ENCODE assay signal across 8 cellular contexts in the genomic region with DNA sequence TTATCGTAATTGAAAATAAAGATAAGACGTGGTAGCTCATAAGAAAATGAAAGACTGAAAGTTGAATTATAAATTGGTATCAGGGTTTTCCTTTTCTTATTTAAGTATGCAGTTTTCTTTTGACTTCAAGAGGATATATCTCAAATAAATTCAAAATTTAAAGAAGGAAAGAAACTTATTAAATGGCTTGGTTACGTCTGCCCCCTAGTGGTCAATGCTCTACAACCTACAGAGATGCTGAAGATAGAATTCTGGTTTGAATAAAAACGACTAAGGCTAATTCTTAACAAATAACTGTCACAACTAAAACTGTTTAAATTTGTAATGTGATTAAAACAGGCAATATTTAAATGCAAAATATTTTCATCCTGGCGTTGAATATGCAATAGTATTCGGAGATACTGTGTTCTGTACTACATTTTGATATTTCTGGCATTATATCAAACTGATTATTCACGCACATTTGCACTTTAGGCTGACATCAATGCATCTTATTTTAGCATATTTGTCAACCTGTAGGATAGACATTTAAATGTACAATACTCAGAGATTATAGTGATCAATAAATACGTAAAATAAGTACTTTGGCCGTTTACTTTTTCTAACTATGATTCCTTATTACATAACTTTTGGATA. TPM values are rescaled to one million over a fixed set of nuclear protein-coding genes. Genes with fewer than 3 reads are reported as not detected.
DNase-seq lines count a peak whose midpoint lies in the region; ATAC-seq and TF ChIP-seq lines count a peak whose summit lies in the region.

No MANE protein-coding gene starts in this region.

- no peaks in the 10 kb centered on the region for H3K79me2 ChIP-seq in fibroblast of lung (ENCODE audit: control insufficient read depth, insufficient read depth, low read length)

- H3K27ac Mint-ChIP-seq in CD8-positive, alpha-beta memory T cell, result no peak overlapping the region

- no peaks in the 10 kb centered on the region for H3K36me3 Mint-ChIP-seq in CD8-positive, alpha-beta memory T cell

- POLR2A ChIA-PET in CD8-positive, alpha-beta memory T cell (lab: Charles Lee), result no interaction called here

- no peaks in the 10 kb centered on the region for H3K9me3 ChIP-seq in CD8-positive, alpha-beta memory T cell (ENCODE audit: low read length)
- no peaks in the 10 kb centered on the region for H3K9me3 ChIP-seq in fibroblast of lung (ENCODE audit: control insufficient read depth, insufficient read depth, low read depth, low read length)

- H3K4me3 Mint-ChIP-seq in CD8-positive, alpha-beta memory T cell, result no peak overlapping the region

- no peaks in the 10 kb centered on the region for H3K27me3 ChIP-seq in CD8-positive, alpha-beta memory T cell (ENCODE audit: insufficient read depth, low read length, poor library complexity, severe bottlenecking)
- no peaks in the 10 kb centered on the region for H3K27me3 ChIP-seq in fibroblast of lung (ENCODE audit: control insufficient read depth, insufficient read depth, low read length)

- H3K4me2 ChIP-seq in fibroblast of lung (ENCODE audit: extremely low read depth, insufficient read depth, low read length), result no peak overlapping the region

- H4K20me1 ChIP-seq in fibroblast of lung (ENCODE audit: control insufficient read depth, extremely low read depth, insufficient read depth, low read length), result no peaks in the 10 kb centered on the region

- H2AFZ ChIP-seq in fibroblast of lung (ENCODE audit: low read length), result no peak overlapping the region

- no peak overlapping the region for H3K27ac ChIP-seq in CD8-positive, alpha-beta memory T cell (ENCODE audit: low read depth, low read length)
- H3K27ac ChIP-seq in fibroblast of lung (ENCODE audit: insufficient read depth, low read length), result no peak overlapping the region

- H3K4me1 Mint-ChIP-seq in CD8-positive, alpha-beta memory T cell, result peaks cover 0 to 2% (median 0%) of the 10 kb centered on the region in 3 donors

- no peak overlapping the region for H3K4me3 ChIP-seq in CD8-positive, alpha-beta memory T cell (ENCODE audit: low read length)
- no peak overlapping the region for H3K4me3 ChIP-seq in fibroblast of lung (replicated peaks in 1 of 4; ENCODE audit: control extremely low read depth in 1 of 4, insufficient read depth in 1 of 4, low read depth in 3 of 4, low read length in 4 of 4)

- H3K27me3 Mint-ChIP-seq in CD8-positive, alpha-beta memory T cell, result peaks cover 0 to 7% of the 10 kb centered on the region in 2 donors

- H3K4me1 ChIP-seq in CD8-positive, alpha-beta memory T cell (ENCODE audit: insufficient read depth, low read length), result no peaks in the 10 kb centered on the region
- no peaks in the 10 kb centered on the region for H3K4me1 ChIP-seq in fibroblast of lung (ENCODE audit: control insufficient read depth, extremely low read depth, insufficient read depth, low read length)

- ATAC-seq in GM19455 (IDR thresholded peaks at IDR 0.05; ENCODE audit: unreplicated experiment) (peak; percentile 43), HG03342 (IDR thresholded peaks at IDR 0.05; ENCODE audit: unreplicated experiment) (no peak), GM18505 (IDR thresholded peaks at IDR 0.05; ENCODE audit: unreplicated experiment) (no peak)

- DNase-seq in CD8-positive, alpha-beta memory T cell, result peak; percentile 26 to 61 (median 43)
- DNase-seq in NCI-H2196 treated with DMSO at 0.1 percent for 48 hours (lab: John Stamatoyannopoulos, UW; ENCODE audit: unreplicated experiment) (peak; percentile 2), fibroblast of lung (ENCODE audit: low read depth in 2 of 2) (peak; percentile 62 to 86), non-pigmented ciliary epithelial cell (ENCODE audit: low read depth) (peak; percentile 43)
- peak; percentile 44 for DNase-seq in activated CD4-positive, alpha-beta T cell treated with anti-CD3 and anti-CD28 coated beads, Interleukin-2, amount 50 U/mL, for 1 hour

- TF ChIP-seq POLR2A in GM18505 (IDR thresholded peaks at IDR 0.05; ENCODE audit: borderline replicate concordance, extremely low read depth, insufficient read depth, insufficient read length), result no peak

- H3K9ac ChIP-seq in fibroblast of lung (ENCODE audit: insufficient read depth, low read length), result no peak overlapping the region

- CTCF ChIA-PET in CD8-positive, alpha-beta memory T cell (lab: Charles Lee), result interaction anchor here (0.9 to 3.6 kb wide), 6 partner anchors 10 to 533 kb away, joined by 3 to 24 read pairs (median 14); a partner anchor contains a TSS

- TF ChIP-seq CTCF in fibroblast of lung (conservative IDR thresholded peaks at IDR 0.05 in 1 of 2, IDR thresholded peaks at IDR 0.05 in 1 of 2; ENCODE audit: low read depth in 1 of 2, low read length in 2 of 2), result peak; percentile 68 to 72

- H3K9me3 Mint-ChIP-seq in CD8-positive, alpha-beta memory T cell, result no peaks in the 10 kb centered on the region

- H3K36me3 ChIP-seq in CD8-positive, alpha-beta memory T cell (ENCODE audit: insufficient read depth, low read length), result no peaks in the 10 kb centered on the region
- H3K36me3 ChIP-seq in fibroblast of lung (ENCODE audit: control insufficient read depth, insufficient read depth, low read length), result no peaks in the 10 kb centered on the region

RNA-seq across cellular contexts. Expression of a gene that starts 26.8 kb away (rescaled TPM):
- total RNA-seq in CD8-positive, alpha-beta memory T cell, result 1 to 10 TPM; 6.6 to 7.6 TPM
- 29.8 TPM for polyA plus RNA-seq in CD8-positive, alpha-beta memory T cell
- 21.6 and 28.9 TPM in 2 replicates for total RNA-seq in fibroblast of lung
- 13.7 and 15.2 TPM in 2 replicates for polyA plus RNA-seq in fibroblast of lung
- polyA plus RNA-seq in fibroblast of lung (2012), result 8.2 and 12.8 TPM in 2 replicates
- polyA minus RNA-seq in fibroblast of lung (ENCODE audit: low replicate concordance), result 0.89 and 2.4 TPM in 2 replicates

RNA-seq across cellular contexts. Expression of a gene that starts 56.2 kb away (rescaled TPM):
- 1 to 10 TPM; 1.4 to 2.3 TPM for total RNA-seq in CD8-positive, alpha-beta memory T cell
- polyA plus RNA-seq in CD8-positive, alpha-beta memory T cell, result 12.7 TPM
- 2.1 TPM in 2 replicates for total RNA-seq in fibroblast of lung
- polyA plus RNA-seq in fibroblast of lung, result 0.52 and 0.59 TPM in 2 replicates
- 0.41 and 0.58 TPM in 2 replicates for polyA plus RNA-seq in fibroblast of lung (2012)
- polyA minus RNA-seq in fibroblast of lung (ENCODE audit: low replicate concordance), result not detected in 2 replicates

Comparison
In these comparisons a context has a peak if more than half of its experiments do, and no peak if none do; other contexts are left out.
1. DNase-seq: peak in every context shown above with its lines; median percentile 74 in fibroblast of lung; 44 in activated CD4-positive, alpha-beta T cell treated with anti-CD3 and anti-CD28 coated beads, Interleukin-2, amount 50 U/mL, for 1 hour; 43 in CD8-positive, alpha-beta memory T cell; 43 in non-pigmented ciliary epithelial cell; 2 in NCI-H2196 treated with DMSO at 0.1 percent for 48 hours.